In the genomic region with DNA sequence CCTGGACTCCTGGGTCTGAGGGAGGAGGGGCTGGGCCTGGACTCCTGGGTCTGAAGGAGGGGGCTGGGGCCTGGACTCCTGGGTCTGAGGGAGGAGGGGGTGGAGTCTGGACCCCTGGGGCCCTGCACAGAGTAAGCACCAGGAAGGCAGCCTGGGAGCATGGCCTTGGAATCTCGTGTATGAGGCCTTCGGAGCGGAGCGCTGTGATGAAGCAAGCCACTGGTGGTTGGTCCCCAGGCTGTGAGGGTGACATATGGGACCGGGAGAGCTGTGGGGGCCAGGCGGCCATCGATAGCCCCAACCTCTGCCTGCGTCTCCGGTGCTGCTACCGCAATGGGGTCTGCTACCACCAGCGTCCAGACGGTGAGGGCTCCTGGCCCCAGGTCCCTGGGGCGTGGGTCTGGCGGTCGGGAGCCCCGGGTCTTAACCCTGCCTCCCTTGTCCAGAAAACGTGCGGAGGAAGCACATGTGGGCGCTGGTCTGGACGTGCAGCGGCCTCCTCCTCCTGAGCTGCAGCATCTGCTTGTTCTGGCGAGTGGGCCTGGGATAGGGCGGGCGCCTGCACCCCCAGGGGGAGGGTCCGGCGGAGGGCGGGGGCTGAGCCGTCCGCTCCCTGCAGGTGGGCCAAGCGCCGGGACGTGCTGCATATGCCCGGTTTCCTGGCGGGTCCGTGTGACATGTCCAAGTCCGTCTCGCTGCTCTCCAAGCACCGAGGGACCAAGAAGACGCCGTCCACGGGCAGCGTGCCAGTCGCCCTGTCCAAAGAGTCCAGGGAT, we compare ENCODE assay signal across 25 cellular contexts. TPM values are rescaled to one million over a fixed set of nuclear protein-coding genes. Genes with fewer than 3 reads are reported as not detected.
A peak's percentile ranks its signal among the peaks of the same experiment; 100 is the strongest.
DNase-seq lines count a peak whose midpoint lies in the region; ATAC-seq and TF ChIP-seq lines count a peak whose summit lies in the region.
"Had no signal": no experiment of that assay in that cellular context is flagged by ENCODE, and none has a peak within 500 bp of the region (broad histone marks: within the 10 kb centered on the region; RNA-seq: fewer than 3 reads in every experiment).

No MANE protein-coding gene starts in this region.

- H3K4me3 ChIP-seq in IMR-90 (ENCODE audit: insufficient read depth, low read depth, low read length) (no peak overlapping the region), neural progenitor cell (peak overlapping the region; percentile 39)
- H3K4me3 ChIP-seq: stomach had no signal

- no peak overlapping the region for H3K18ac ChIP-seq in IMR-90 (ENCODE audit: low read depth, low read length)

- intact Hi-C loops in IMR-90 (cut with micrococcal nuclease): no loop called here

- no peak overlapping the region for H4K8ac ChIP-seq in IMR-90 (ENCODE audit: low read depth in 2 of 2, low read length in 2 of 2)

- no peak overlapping the region for H3K56ac ChIP-seq in IMR-90 (ENCODE audit: extremely low read depth, insufficient read depth, low read length)

- no peaks in the 10 kb centered on the region for H3K9me3 ChIP-seq in IMR-90 (ENCODE audit: control insufficient read depth, insufficient read depth, low read length)
- H3K9me3 ChIP-seq in neural progenitor cell (ENCODE audit: low read depth): no peaks in the 10 kb centered on the region
- H3K9me3 ChIP-seq: stomach had no signal

- no peaks in the 10 kb centered on the region for H3K36me3 Mint-ChIP-seq in glutamatergic neuron (ENCODE audit: unreplicated experiment)
- H3K36me3 Mint-ChIP-seq in neural progenitor cell: no peaks in the 10 kb centered on the region

- BruUV-seq in IMR-90 (replicated peaks; lab: Mats Ljungman, UMichigan): no TSS peak

- H3K27ac Mint-ChIP-seq in glutamatergic neuron (ENCODE audit: unreplicated experiment): peak overlapping the region; percentile 93
- H3K27ac Mint-ChIP-seq in neural progenitor cell: no peak overlapping the region
- H3K27ac Mint-ChIP-seq: activated naive CD4-positive, alpha-beta T cell treated with anti-CD3 and anti-CD28 coated beads, Interleukin-2, amount 50 U/mL, for 72 hours; IgD-negative memory B cell; type B pancreatic cell had no signal

- no peak for TF ChIP-seq RAD21 in IMR-90 (IDR thresholded peaks at IDR 0.05; ENCODE audit: low read length)

- H2BK120ac ChIP-seq in IMR-90 (ENCODE audit: low read depth, low read length): no peak overlapping the region

- H2BK20ac ChIP-seq in IMR-90 (ENCODE audit: low read depth, low read length): no peak overlapping the region

- H4K5ac ChIP-seq in IMR-90 (ENCODE audit: low read depth, low read length): no peak overlapping the region

- peaks cover 5% of the 10 kb centered on the region; the same call in 1 of the 2 replicates for H3K9me1 ChIP-seq in IMR-90 (ENCODE audit: insufficient read depth, low read length)

- no peaks in the 10 kb centered on the region for H3K79me2 ChIP-seq in neural progenitor cell (ENCODE audit: low read depth)

- H3K9ac ChIP-seq in IMR-90 (ENCODE audit: low read depth, low read length): no peak overlapping the region
- H3K9ac ChIP-seq in neural progenitor cell: no peak overlapping the region

- H3K36me3 ChIP-seq in IMR-90 (ENCODE audit: control insufficient read depth, insufficient read depth, low read length) (no peaks in the 10 kb centered on the region), neural progenitor cell (no peaks in the 10 kb centered on the region)
- H3K36me3 ChIP-seq: stomach had no signal

- peaks cover 30% of the 10 kb centered on the region for H3F3A ChIP-seq in neural progenitor cell (ENCODE audit: low read depth)

- dilution Hi-C loops in IMR-90 (cut with HindIII; ENCODE audit: low sequenced_read_pairs, unreplicated experiment): no loop called here

- H4K91ac ChIP-seq in IMR-90 (ENCODE audit: insufficient read depth, low read depth, low read length): no peak overlapping the region; the same call in 1 of the 2 replicates

- POLR2A ChIA-PET in IMR-90 (lab: Charles Lee; ENCODE audit: unreplicated experiment): no interaction called here
- POLR2A ChIA-PET in RWPE1 (lab: Yijun Ruan, JAX; ENCODE audit: low non-redundant PET): no interaction called here

- peaks cover 16% of the 10 kb centered on the region for H3K4me1 Mint-ChIP-seq in glutamatergic neuron (ENCODE audit: low read depth, unreplicated experiment)
- H3K4me1 Mint-ChIP-seq in neural progenitor cell: peaks cover 20% of the 10 kb centered on the region

- DNase-seq in DMS53 (lab: John Stamatoyannopoulos, UW): peak; percentile 72
- DNase-seq in DMS53 treated with DMSO at 0.1 percent for 48 hours (lab: John Stamatoyannopoulos, UW; ENCODE audit: unreplicated experiment): no peak
- DNase-seq in IMR-90: no peak
- DNase-seq in glutamatergic neuron: peak; percentile 77
- DNase-seq in neural progenitor cell (ENCODE audit: low spot score): peak; percentile 66
- no peak for DNase-seq in RWPE1 (ENCODE audit: low spot score)
- DNase-seq in activated effector memory CD4-positive, alpha-beta T cell treated with anti-CD3 and anti-CD28 coated beads, Interleukin-2, amount 50 U/mL, for 16 hours: no peak
- DNase-seq: 8988T; activated T-cell treated with anti-CD3 and anti-CD28 coated beads, Interleukin-2, amount 50 U/mL, for 48 hours; Calu3; cerebellar nuclear complex; effector memory CD4-positive, alpha-beta T cell; NCI-H1930; NCI-H510A; posterior cingulate gyrus; small intestine; stimulated activated CD4-positive, alpha-beta T cell treated with anti-CD3 and anti-CD28 coated beads, Interleukin-4, amount 100 ng/mL, for 1 hour; stomach had no signal

- H3K14ac ChIP-seq in IMR-90 (replicated peaks; ENCODE audit: low read depth, low read length): no peak overlapping the region

- H2BK5ac ChIP-seq in IMR-90 (ENCODE audit: low read depth, low read length, poor library complexity, severe bottlenecking): no peak overlapping the region

- H2BK15ac ChIP-seq in IMR-90 (ENCODE audit: low read depth, low read length): no peak overlapping the region

- WGBS in IMR-90 (ENCODE audit: extremely low coverage in 2 of 2, insufficient read length in 1 of 2), 2 experiments: 47% methylated on average over 27 of the region's 43 CpGs; no CpG with 5 or more reads in 1 of the 2 experiments

- peak overlapping the region; percentile 58 for H2AFZ ChIP-seq in IMR-90 (replicated peaks; ENCODE audit: low read length, poor library complexity)
- H2AFZ ChIP-seq in neural progenitor cell (replicated peaks): peak overlapping the region; percentile 73

- CTCF ChIA-PET in IMR-90 (lab: Yijun Ruan, JAX): interaction anchor here (1.3 kb wide), 1 partner anchor 76 kb away, joined by 3 read pairs; no protein-coding TSS in a partner anchor
- CTCF ChIA-PET in RWPE1 (lab: Yijun Ruan, JAX): interaction anchor here (1.1 kb wide), 1 partner anchor 75 kb away, joined by 3 read pairs; no protein-coding TSS in a partner anchor

- H3K4me3 Mint-ChIP-seq in glutamatergic neuron (ENCODE audit: unreplicated experiment) (peak overlapping the region; percentile 63), neural progenitor cell (no peak overlapping the region)
- H3K4me3 Mint-ChIP-seq: IgD-negative memory B cell; naive thymus-derived CD8-positive, alpha-beta T cell; type B pancreatic cell had no signal

- no peak overlapping the region for H2AK9ac ChIP-seq in IMR-90 (replicated peaks; ENCODE audit: low read depth, low read length, poor library complexity)

- peaks cover 1 to 10% of the 10 kb centered on the region in 2 experiments; a peak in 3 of 4 replicates for H3K79me1 ChIP-seq in IMR-90 (ENCODE audit: low read depth in 1 of 2, low read length in 2 of 2)

- H3K9me3 Mint-ChIP-seq in glutamatergic neuron (ENCODE audit: unreplicated experiment) (peaks cover 18% of the 10 kb centered on the region), neural progenitor cell (peaks cover 4% of the 10 kb centered on the region)
- H3K9me3 Mint-ChIP-seq: IgD-negative memory B cell; naive thymus-derived CD8-positive, alpha-beta T cell had no signal

- H2AK5ac ChIP-seq in IMR-90 (ENCODE audit: low read depth, low read length): peak overlapping the region; percentile 79; the same call in 1 of the 2 replicates

- peaks cover 20% of the 10 kb centered on the region for H3K27me3 Mint-ChIP-seq in glutamatergic neuron (ENCODE audit: unreplicated experiment)
- H3K27me3 Mint-ChIP-seq in neural progenitor cell (ENCODE audit: insufficient read depth, low read depth): peaks cover 19% of the 10 kb centered on the region

- TF ChIP-seq CTCF in IMR-90 (conservative IDR thresholded peaks at IDR 0.05; ENCODE audit: low read depth, low read length) (no peak), glutamatergic neuron (IDR thresholded peaks at IDR 0.05; ENCODE audit: partially characterized antibody, unreplicated experiment) (no peak), neural progenitor cell (IDR thresholded peaks at IDR 0.05) (no peak), RWPE1 (conservative IDR thresholded peaks at IDR 0.05; ENCODE audit: low read depth) (no peak)

- H3K4me1 ChIP-seq in IMR-90 (ENCODE audit: control insufficient read depth, insufficient read depth, low read length) (peaks cover 22% of the 10 kb centered on the region), neural progenitor cell (peaks cover 42% of the 10 kb centered on the region)

- H3K23ac ChIP-seq in IMR-90 (ENCODE audit: low read depth, low read length): no peak overlapping the region

- in situ Hi-C loops in IMR-90 (cut with MboI; ENCODE audit: low sequenced_read_pairs): no loop called here

- H3K4ac ChIP-seq in IMR-90 (ENCODE audit: low read depth, low read length): no peak overlapping the region

- H3K27me3 ChIP-seq in IMR-90 (ENCODE audit: control insufficient read depth, insufficient read depth, low read length) (no peaks in the 10 kb centered on the region), neural progenitor cell (peaks cover 61% of the 10 kb centered on the region)

- TF ChIP-seq POLR2A in IMR-90 (IDR thresholded peaks at IDR 0.05; ENCODE audit: low read depth, low read length): no peak

- H3K4me2 ChIP-seq in IMR-90 (ENCODE audit: low read depth, low read length) (no peak overlapping the region), neural progenitor cell (peak overlapping the region; percentile 84)

- H4K20me1 ChIP-seq in IMR-90 (ENCODE audit: insufficient read depth, low read length) (no peaks in the 10 kb centered on the region), neural progenitor cell (ENCODE audit: low read depth) (no peaks in the 10 kb centered on the region)

- H3K27ac ChIP-seq in IMR-90 (ENCODE audit: insufficient read depth, low read length): no peak overlapping the region; the same call in 1 of the 2 replicates
- no peak overlapping the region for H3K27ac ChIP-seq in neural progenitor cell
- no peak overlapping the region for H3K27ac ChIP-seq in RWPE1
- H3K27ac ChIP-seq: stomach had no signal

- ATAC-seq in IMR-90 (ENCODE audit: low read depth) (no peak), GM21576 (IDR thresholded peaks at IDR 0.05; ENCODE audit: unreplicated experiment) (no peak)
- ATAC-seq: activated naive CD4-positive, alpha-beta T cell treated with anti-CD3 and anti-CD28 coated beads, Interleukin-2, amount 50 U/mL, for 72 hours; naive thymus-derived CD8-positive, alpha-beta T cell had no signal

RNA-seq across cellular contexts. Expression of a gene that starts 0.9 kb away (rescaled TPM):
- total RNA-seq in IMR-90 (2012; rRNA removed) (not detected in 2 replicates), glutamatergic neuron (ENCODE audit: unreplicated experiment) (3.7 TPM), neural progenitor cell (ENCODE audit: low replicate concordance) (not detected in 2 replicates)
- 1.4 and 1.6 TPM in 2 replicates for polyA plus RNA-seq in IMR-90 (2012; rRNA removed)
- polyA plus RNA-seq in IMR-90 (2012; cell fraction: cytosol; rRNA removed): 0.49 TPM in 1 of 2 replicates, not detected in the other
- polyA plus RNA-seq in IMR-90 (2012; cell fraction: nucleus; rRNA removed; ENCODE audit: low replicate concordance): 10.6 and 24.6 TPM in 2 replicates
- total RNA-seq: activated naive CD4-positive, alpha-beta T cell treated with anti-CD3 and anti-CD28 coated beads, Interleukin-2, amount 50 U/mL, for 72 hours; Calu3; naive thymus-derived CD8-positive, alpha-beta T cell; stomach; T-helper 2 cell treated with Interferon-gamma antibody and Interleukin-4, amounts not matched to agents 100 ng/mL and 5 ng/mL, for 36 hours had no signal
- polyA plus RNA-seq: IgD-negative memory B cell; keratinocyte; naive thymus-derived CD8-positive, alpha-beta T cell had no signal

RNA-seq across cellular contexts. Expression of a gene that starts 6.5 kb away (rescaled TPM):
- total RNA-seq in IMR-90 (2012; rRNA removed) (not detected in 2 replicates), glutamatergic neuron (ENCODE audit: unreplicated experiment) (1.3 TPM), neural progenitor cell (ENCODE audit: low replicate concordance) (0.15 TPM in 1 of 2 replicates, not detected in the other)
- polyA plus RNA-seq in IMR-90 (2012; rRNA removed): not detected in 2 replicates
- 0.15 and 0.30 TPM in 2 replicates for polyA plus RNA-seq in IMR-90 (2012; cell fraction: cytosol; rRNA removed)
- polyA plus RNA-seq in IMR-90 (2012; cell fraction: nucleus; rRNA removed; ENCODE audit: low replicate concordance): 0.30 TPM in 1 of 2 replicates, not detected in the other

RNA-seq across cellular contexts. Expression of a gene that starts 7.3 kb away (rescaled TPM):
- total RNA-seq in IMR-90 (2012; rRNA removed) (14.3 and 15.6 TPM in 2 replicates), glutamatergic neuron (ENCODE audit: unreplicated experiment) (18.1 TPM), neural progenitor cell (ENCODE audit: low replicate concordance) (0.06 and 0.62 TPM in 2 replicates)
- 33.6 and 38.9 TPM in 2 replicates for polyA plus RNA-seq in IMR-90 (2012; rRNA removed)
- polyA plus RNA-seq in IMR-90 (2012; cell fraction: cytosol; rRNA removed): 23.0 and 39.2 TPM in 2 replicates
- 135 and 146 TPM in 2 replicates for polyA plus RNA-seq in IMR-90 (2012; cell fraction: nucleus; rRNA removed; ENCODE audit: low replicate concordance)
- polyA plus RNA-seq: IgD-negative memory B cell; naive thymus-derived CD8-positive, alpha-beta T cell had no signal

RNA-seq across cellular contexts. Expression of a gene that starts 8.2 kb away (rescaled TPM):
- total RNA-seq in IMR-90 (2012; rRNA removed) (386 and 998 TPM in 2 replicates), glutamatergic neuron (ENCODE audit: unreplicated experiment) (1,087 TPM), neural progenitor cell (ENCODE audit: low replicate concordance) (1,017 and 1,124 TPM in 2 replicates)
- 1,428 and 1,693 TPM in 2 replicates for polyA plus RNA-seq in IMR-90 (2012; rRNA removed)
- polyA plus RNA-seq in IMR-90 (2012; cell fraction: cytosol; rRNA removed): 2,443 and 3,636 TPM in 2 replicates
- polyA plus RNA-seq in IMR-90 (2012; cell fraction: nucleus; rRNA removed; ENCODE audit: low replicate concordance): 1,567 and 1,909 TPM in 2 replicates

RNA-seq across cellular contexts. Expression of a gene that starts 14.5 kb away (rescaled TPM):
- not detected in 2 replicates for total RNA-seq in IMR-90 (2012; rRNA removed)
- polyA plus RNA-seq in IMR-90 (2012; rRNA removed): not detected in 2 replicates
- not detected in 2 replicates for polyA plus RNA-seq in IMR-90 (2012; cell fraction: cytosol; rRNA removed)
- 0.39 and 0.47 TPM in 2 replicates for polyA plus RNA-seq in IMR-90 (2012; cell fraction: nucleus; rRNA removed; ENCODE audit: low replicate concordance)
- 0.17 TPM for total RNA-seq in glutamatergic neuron (ENCODE audit: unreplicated experiment)
- total RNA-seq in neural progenitor cell (ENCODE audit: low replicate concordance): 0.09 TPM in 1 of 2 replicates, not detected in the other
- total RNA-seq: activated naive CD4-positive, alpha-beta T cell treated with anti-CD3 and anti-CD28 coated beads, Interleukin-2, amount 50 U/mL, for 72 hours; Calu3; naive thymus-derived CD8-positive, alpha-beta T cell; stomach; T-helper 2 cell treated with Interferon-gamma antibody and Interleukin-4, amounts not matched to agents 100 ng/mL and 5 ng/mL, for 36 hours had no signal
- polyA plus RNA-seq: IgD-negative memory B cell; keratinocyte; naive thymus-derived CD8-positive, alpha-beta T cell; small intestine; stomach had no signal

Comparison
In these comparisons a context has a peak if more than half of its experiments do, and no peak if none do; other contexts are left out.
1. DNase-seq: peak in DMS53 (single experiment), glutamatergic neuron (single experiment) and neural progenitor cell (single experiment); none in DMS53 treated with DMSO at 0.1 percent for 48 hours (single experiment), IMR-90 (single experiment), RWPE1 (single experiment) and activated effector memory CD4-positive, alpha-beta T cell treated with anti-CD3 and anti-CD28 coated beads, Interleukin-2, amount 50 U/mL, for 16 hours (single experiment).